6 cellular contexts compared by ENCODE assay signal in the genomic region with DNA sequence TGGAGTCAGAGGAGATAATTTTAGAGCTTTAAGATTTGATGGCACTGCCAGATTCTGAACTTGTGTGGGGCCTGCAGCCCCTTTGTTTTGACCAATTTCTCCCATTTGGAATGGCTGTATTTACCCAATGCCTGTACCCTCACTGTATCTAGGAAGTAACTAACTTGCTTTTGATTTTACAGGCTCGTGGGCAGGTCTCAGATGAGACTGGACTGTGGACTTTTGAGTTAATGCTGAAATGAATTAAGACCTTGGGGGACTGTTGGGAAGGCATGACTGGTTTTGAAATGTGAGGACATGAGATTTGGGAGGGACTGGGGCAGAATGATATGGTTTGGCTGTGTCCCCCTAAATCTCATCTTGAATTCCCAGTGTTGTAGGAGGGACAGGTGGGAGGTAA. TPM values are rescaled to one million over a fixed set of nuclear protein-coding genes. Genes with fewer than 3 reads are reported as not detected.
DNase-seq lines count a peak whose midpoint lies in the region; ATAC-seq and TF ChIP-seq lines count a peak whose summit lies in the region.
"Not testable (repeated sequence)": the region's sequence is repeated elsewhere in the genome, so short reads cannot be mapped to it uniquely, and the experiment has no call there.

No MANE protein-coding gene starts in this region.

- not testable (repeated sequence) for H3K4me1 ChIP-seq in HEK293 (ENCODE audit: control insufficient read depth, insufficient read depth, low read length)
- H3K4me1 ChIP-seq in right lobe of liver, result peaks cover 0 to 61% (median 28%) of the 10 kb centered on the region in 4 donors
- peaks cover 0 to 57% (median 38%) of the 10 kb centered on the region in 4 donors for H3K4me1 ChIP-seq in transverse colon

- not testable (repeated sequence) for TF ChIP-seq CTCF in HEK293 (tag by site-specific recombination; IDR thresholded peaks at IDR 0.05); right lobe of liver (IDR thresholded peaks at IDR 0.05); nephron (IDR thresholded peaks at IDR 0.05; ENCODE audit: unreplicated experiment in 3 of 3); transverse colon (IDR thresholded peaks at IDR 0.05)

- H3K4me1 Mint-ChIP-seq in activated naive CD8-positive, alpha-beta T cell (ENCODE audit: low read depth), result peaks cover 56% of the 10 kb centered on the region
- H3K4me1 Mint-ChIP-seq in nephron, result peaks cover 22% of the 10 kb centered on the region

- peak; percentile 53 for ATAC-seq in left lobe of liver
- peak in 3 of 4 donors; percentile 18 to 64 (median 28) for ATAC-seq in right lobe of liver

- intact Hi-C loops in right lobe of liver (cut with DNase I); transverse colon (cut with DNase I; ENCODE audit: low total_unique reads): not testable (repeated sequence)

- H3K36me3 ChIP-seq in HEK293 (ENCODE audit: control insufficient read depth in 2 of 2, insufficient read depth in 1 of 2, low read length in 2 of 2); right lobe of liver; transverse colon: not testable (repeated sequence)

- H3K4me3 Mint-ChIP-seq in activated naive CD8-positive, alpha-beta T cell; nephron: not testable (repeated sequence)

- not testable (repeated sequence) for H3K27me3 ChIP-seq in right lobe of liver, transverse colon

- POLR2A ChIA-PET in HEK293 (lab: Yijun Ruan, JAX), result interaction anchor here (1.0 kb wide), 1 partner anchor 8 kb away, joined by 3 read pairs; no protein-coding TSS in a partner anchor

- not testable (repeated sequence) for DNase-seq in left lobe of liver (ENCODE audit: low spot score); right lobe of liver; transverse colon

- not testable (repeated sequence) for TF ChIP-seq EP300 in transverse colon (IDR thresholded peaks at IDR 0.05; ENCODE audit: low read depth)

- CTCF ChIA-PET in HEK293 (lab: Yijun Ruan, JAX), result interaction anchor here (0.6 to 1.1 kb wide), 2 partner anchors 10 to 775 kb away, joined by 3 to 5 read pairs; no protein-coding TSS in a partner anchor

- in situ Hi-C loops in transverse colon (cut with MboI; ENCODE audit: low pct_ligation_motif_present in 1 of 4, low pct_unique_long_range_greater_than_20kb in 1 of 4, low sequenced_read_pairs in 3 of 4), result not testable (repeated sequence)

- H3K27me3 Mint-ChIP-seq in activated naive CD8-positive, alpha-beta T cell; nephron (ENCODE audit: low read depth): not testable (repeated sequence)

- H3K27ac ChIP-seq in HEK293 (ENCODE audit: extremely low read depth, low read depth, low read length), result not testable (repeated sequence)
- peak overlapping the region in 1 of 3 donors; percentile 52 for H3K27ac ChIP-seq in right lobe of liver
- peak overlapping the region; percentile 63 to 75 (median 68) for H3K27ac ChIP-seq in transverse colon

- not testable (repeated sequence) for H3K9me3 Mint-ChIP-seq in activated naive CD8-positive, alpha-beta T cell (ENCODE audit: low read depth)
- peaks cover 22% of the 10 kb centered on the region for H3K9me3 Mint-ChIP-seq in nephron

- TF ChIP-seq POLR2A in right lobe of liver (IDR thresholded peaks at IDR 0.05); transverse colon (IDR thresholded peaks at IDR 0.05): not testable (repeated sequence)

- H3K27ac Mint-ChIP-seq in activated naive CD8-positive, alpha-beta T cell, result peak overlapping the region; percentile 36
- peak overlapping the region in 2 of 3 experiments; percentile 35 to 36 for H3K27ac Mint-ChIP-seq in nephron

- not testable (repeated sequence) for H3K9me3 ChIP-seq in HEK293 (ENCODE audit: control insufficient read depth, insufficient read depth, low read depth, low read length); right lobe of liver; transverse colon

- H3K36me3 Mint-ChIP-seq in activated naive CD8-positive, alpha-beta T cell, result not testable (repeated sequence)
- peaks cover 37% of the 10 kb centered on the region for H3K36me3 Mint-ChIP-seq in nephron (ENCODE audit: low read depth)

- 11% methylated on average over 1 of the region's 1 CpG for WGBS in right lobe of liver (ENCODE audit: insufficient coverage, low coverage, low lambda C conversion rate, missing lambda C conversion rate)
- WGBS in transverse colon (ENCODE audit: low coverage in 1 of 2), 2 donors, result 50 to 70% methylated on average over 1 of the region's 1 CpG

- H3K4me3 ChIP-seq in HEK293 (ENCODE audit: low read depth, low read length); right lobe of liver; transverse colon: not testable (repeated sequence)

TF ChIP-seq in HEK293, 187 proteins besides CTCF, POLR2A, EP300 and RAD21:
- TF ChIP-seq ZFHX2 (tag by site-specific recombination; conservative IDR thresholded peaks at IDR 0.05) (peak; percentile 9; the same call in 1 of the 2 replicates), EGR2 (tag by site-specific recombination; IDR thresholded peaks at IDR 0.05; ENCODE audit: low read depth) (peak; percentile 57; the same call in 1 of the 2 replicates)

RNA-seq across cellular contexts. Expression of a gene that starts 11.9 kb away (rescaled TPM):
- 60.8 TPM for total RNA-seq in left lobe of liver
- 10 to 100 TPM; 54.9 to 94.0 (median 65.6) TPM for total RNA-seq in right lobe of liver
- 10 to 100 TPM; 37.2 to 88.3 (median 58.1) TPM for total RNA-seq in transverse colon
